In genomic region chr22:27115816-27116256, GRCh38 we compare ENCODE assay signal across 13 cellular contexts.
DNase-seq lines count a peak whose midpoint lies in the region; ATAC-seq and TF ChIP-seq lines count a peak whose summit lies in the region.
"Had no signal": no experiment of that assay in that cellular context is flagged by ENCODE, and none has a peak within 500 bp of the region (broad histone marks: within the 10 kb centered on the region; RNA-seq: fewer than 3 reads in every experiment).

No MANE protein-coding gene starts in this region.

- no peak overlapping the region for H3K4me3 ChIP-seq in AG10803 (ENCODE audit: low read length)
- H3K4me3 ChIP-seq in colonic mucosa: no peak overlapping the region
- H3K4me3 ChIP-seq in right lobe of liver: peak overlapping the region in 1 of 3 donors; percentile 3
- H3K4me3 ChIP-seq: BLaER1 treated with 17β-estradiol and CSF1 and Interleukin-3, amounts not matched to agents 10 nM and 100 nM had no signal

- H3K9ac ChIP-seq in colonic mucosa (ENCODE audit: low read depth in 2 of 2, low read length in 2 of 2): no peak overlapping the region
- H3K9ac ChIP-seq: BLaER1 treated with 17β-estradiol and CSF1 and Interleukin-3, amounts not matched to agents 10 nM and 100 nM; KMS-11 had no signal

- H3K4me1 Mint-ChIP-seq in stimulated activated memory B cell treated with anti-CD40 and anti-IgM and Interleukin-4, amounts not matched to agents 10 μg/mL and 1 μg/mL and 100 μg/mL, for 72 hours: no peaks in the 10 kb centered on the region

- ATAC-seq in right lobe of liver (peak; percentile 69 to 88 (median 85)), GM18873 (IDR thresholded peaks at IDR 0.05; ENCODE audit: low FRiP score, unreplicated experiment) (no peak), GM21825 (IDR thresholded peaks at IDR 0.05; ENCODE audit: unreplicated experiment) (no peak)
- ATAC-seq in stimulated activated memory B cell treated with anti-CD40 and anti-IgM and Interleukin-4, amounts not matched to agents 10 μg/mL and 1 μg/mL and 100 μg/mL, for 72 hours: no peak

- H3K36me3 Mint-ChIP-seq in stimulated activated memory B cell treated with anti-CD40 and anti-IgM and Interleukin-4, amounts not matched to agents 10 μg/mL and 1 μg/mL and 100 μg/mL, for 72 hours: no peaks in the 10 kb centered on the region

- peak; percentile 79 for DNase-seq in AG10803 (ENCODE audit: low read depth)
- peak; percentile 96 for DNase-seq in M059J (ENCODE audit: low read depth)
- DNase-seq in colonic mucosa: peak; percentile 30
- no peak for DNase-seq in right lobe of liver
- DNase-seq in NCI-H128 (lab: John Stamatoyannopoulos, UW; ENCODE audit: unreplicated experiment): no peak
- DNase-seq: activated CD8-positive, alpha-beta memory T cell treated with anti-CD3 and anti-CD28 coated beads, Interleukin-2, amount 50 U/mL, for 4 hours; erythroblast; NCI-H2107 had no signal

- H3K4me1 ChIP-seq in colonic mucosa: no peaks in the 10 kb centered on the region
- H3K4me1 ChIP-seq in right lobe of liver: peaks cover 0 to 26% (median 12%) of the 10 kb centered on the region in 4 donors

- peaks cover 10% of the 10 kb centered on the region for H3K27me3 Mint-ChIP-seq in stimulated activated memory B cell treated with anti-CD40 and anti-IgM and Interleukin-4, amounts not matched to agents 10 μg/mL and 1 μg/mL and 100 μg/mL, for 72 hours

- H3K27ac Mint-ChIP-seq in stimulated activated memory B cell treated with anti-CD40 and anti-IgM and Interleukin-4, amounts not matched to agents 10 μg/mL and 1 μg/mL and 100 μg/mL, for 72 hours: no peak overlapping the region

- no peaks in the 10 kb centered on the region for H3K27me3 ChIP-seq in colonic mucosa
- no peaks in the 10 kb centered on the region for H3K27me3 ChIP-seq in right lobe of liver
- H3K27me3 ChIP-seq: BLaER1 treated with 17β-estradiol and CSF1 and Interleukin-3, amounts not matched to agents 10 nM and 100 nM had no signal

- no peak overlapping the region for H3K4me3 Mint-ChIP-seq in stimulated activated memory B cell treated with anti-CD40 and anti-IgM and Interleukin-4, amounts not matched to agents 10 μg/mL and 1 μg/mL and 100 μg/mL, for 72 hours

- TF ChIP-seq CTCF in AG10803 (conservative IDR thresholded peaks at IDR 0.05; ENCODE audit: low read length): no peak
- no peak for TF ChIP-seq CTCF in colonic mucosa (IDR thresholded peaks at IDR 0.05)
- TF ChIP-seq CTCF in right lobe of liver (IDR thresholded peaks at IDR 0.05): no peak

- no peaks in the 10 kb centered on the region for H3K36me3 ChIP-seq in colonic mucosa
- H3K36me3 ChIP-seq in right lobe of liver: no peaks in the 10 kb centered on the region
- H3K36me3 ChIP-seq: BLaER1 treated with 17β-estradiol and CSF1 and Interleukin-3, amounts not matched to agents 10 nM and 100 nM had no signal

- peak; percentile 60 for TF ChIP-seq POLR2A in right lobe of liver (IDR thresholded peaks at IDR 0.05)

- H3K27ac ChIP-seq in colonic mucosa: no peak overlapping the region
- peak overlapping the region in 2 of 3 donors; percentile 36 to 73 for H3K27ac ChIP-seq in right lobe of liver
- H3K27ac ChIP-seq: BLaER1 treated with 17β-estradiol and CSF1 and Interleukin-3, amounts not matched to agents 10 nM and 100 nM; KMS-11 had no signal

- no peaks in the 10 kb centered on the region for H3K9me3 ChIP-seq in colonic mucosa
- H3K9me3 ChIP-seq in right lobe of liver: no peaks in the 10 kb centered on the region

- peaks cover 16% of the 10 kb centered on the region for H3K9me3 Mint-ChIP-seq in stimulated activated memory B cell treated with anti-CD40 and anti-IgM and Interleukin-4, amounts not matched to agents 10 μg/mL and 1 μg/mL and 100 μg/mL, for 72 hours

- intact Hi-C loops in colonic mucosa (cut with DNase I): no loop called here
- intact Hi-C loops in right lobe of liver (cut with DNase I): no loop called here

- WGBS in right lobe of liver (ENCODE audit: insufficient coverage, low coverage, low lambda C conversion rate, missing lambda C conversion rate): 12% methylated on average over 5 of the region's 5 CpGs

Comparison
In these comparisons a context has a peak if more than half of its experiments do, and no peak if none do; other contexts are left out.
1. DNase-seq: peak in AG10803 (single experiment), M059J (single experiment) and colonic mucosa (single experiment); none in right lobe of liver (0 of 3) and NCI-H128 (single experiment).
2. ATAC-seq: peak in right lobe of liver (4 of 4); none in stimulated activated memory B cell treated with anti-CD40 and anti-IgM and Interleukin-4, amounts not matched to agents 10 μg/mL and 1 μg/mL and 100 μg/mL, for 72 hours (single experiment), GM18873 (single experiment) and GM21825 (single experiment).